ENCODE assay signal across 16 cellular contexts in the genomic region with DNA sequence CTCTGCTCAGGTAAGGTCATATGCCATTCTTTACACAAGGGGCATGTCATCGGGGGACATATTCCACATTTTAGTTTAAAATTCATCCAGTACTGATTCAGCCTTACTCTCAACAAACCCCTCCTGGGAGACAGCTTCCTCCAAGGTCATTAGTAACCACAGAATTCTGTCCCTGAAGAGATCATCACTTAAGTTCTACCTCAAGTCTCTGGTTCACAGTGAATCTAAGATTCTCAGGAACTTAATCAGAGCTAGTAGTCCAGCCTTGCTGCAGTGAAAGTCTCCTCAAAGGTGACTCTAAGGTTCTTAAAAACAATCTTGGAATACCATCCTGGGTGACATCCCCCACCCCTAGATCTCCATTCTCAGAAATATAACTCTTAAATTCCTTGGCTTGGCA. TPM values are rescaled to one million over a fixed set of nuclear protein-coding genes. Genes with fewer than 3 reads are reported as not detected.
DNase-seq lines count a peak whose midpoint lies in the region; ATAC-seq and TF ChIP-seq lines count a peak whose summit lies in the region.
"Had no signal": no experiment of that assay in that cellular context is flagged by ENCODE, and none has a peak within 500 bp of the region (broad histone marks: within the 10 kb centered on the region; RNA-seq: fewer than 3 reads in every experiment).

No MANE protein-coding gene starts in this region.

- ATAC-seq in GM18505 (IDR thresholded peaks at IDR 0.05; ENCODE audit: unreplicated experiment) = no peak
- ATAC-seq in HG02852 (IDR thresholded peaks at IDR 0.05; ENCODE audit: unreplicated experiment) = no peak
- ATAC-seq: HCT116 had no signal

- DNase-seq in AG10803 (ENCODE audit: low read depth) = peak; percentile 49
- DNase-seq in M059J (ENCODE audit: low read depth) = peak; percentile 11
- DNase-seq in iris pigment epithelial cell (ENCODE audit: low read depth) = peak; percentile 23
- DNase-seq in renal cortical epithelial cell (ENCODE audit: low read depth) = peak; percentile 16
- DNase-seq in activated CD8-positive, alpha-beta memory T cell treated with anti-CD3 and anti-CD28 coated beads for 24 hours = no peak
- DNase-seq: AML-193; Caco-2; CD8-positive, alpha-beta memory T cell; DND-41; GF-D8 had no signal

- no peak for TF ChIP-seq CTCF in AG10803 (conservative IDR thresholded peaks at IDR 0.05; ENCODE audit: low read length)

- H3K4me3 ChIP-seq in AG10803 (ENCODE audit: low read length) = no peak overlapping the region
- H3K4me3 ChIP-seq: BLaER1 had no signal

- TF ChIP-seq POLR2A in GM18505 (IDR thresholded peaks at IDR 0.05; ENCODE audit: borderline replicate concordance, extremely low read depth, insufficient read depth, insufficient read length) = no peak

RNA-seq across cellular contexts. Expression of gene GDPD4, which starts 18.9 kb away (rescaled TPM):
- not detected in 2 replicates for total RNA-seq in M059J (2014; rRNA removed; shearing (Covaris generic))
- not detected in 2 replicates for total RNA-seq in renal cortical epithelial cell
- total RNA-seq: A673; Caco-2; CD8-positive, alpha-beta memory T cell; HT-29 had no signal
